19 cellular contexts compared by ENCODE assay signal in genomic region chr14:37429618-37430017, GRCh38.
DNase-seq lines count a peak whose midpoint lies in the region; ATAC-seq, FAIRE-seq and TF ChIP-seq lines count a peak whose summit lies in the region.
"Had no signal": no experiment of that assay in that cellular context is flagged by ENCODE, and none has a peak within 500 bp of the region (broad histone marks: within the 10 kb centered on the region; RNA-seq: fewer than 3 reads in every experiment).

No MANE protein-coding gene starts in this region.

- intact Hi-C loops in endothelial cell of umbilical vein (cut with micrococcal nuclease) (no loop called here), mucosa of descending colon (cut with DNase I, micrococcal nuclease) (no loop called here)

- POLR2A ChIA-PET in endothelial cell of umbilical vein (lab: Charles Lee), result no interaction called here

- no peaks in the 10 kb centered on the region for H3K4me1 ChIP-seq in endothelial cell of umbilical vein (ENCODE audit: control insufficient read depth, extremely low read depth, insufficient read depth, low read length)
- peaks cover 3% of the 10 kb centered on the region for H3K4me1 ChIP-seq in mucosa of descending colon (ENCODE audit: low read depth)

- H3K27me3 Mint-ChIP-seq in effector memory CD8-positive, alpha-beta T cell, result no peaks in the 10 kb centered on the region
- H3K27me3 Mint-ChIP-seq: CD4-positive, alpha-beta T cell; IgD-negative memory B cell had no signal

- H2AFZ ChIP-seq in endothelial cell of umbilical vein (ENCODE audit: low read depth, low read length), result no peak overlapping the region

- no peak overlapping the region for H3K4me3 Mint-ChIP-seq in effector memory CD8-positive, alpha-beta T cell
- H3K4me3 Mint-ChIP-seq: CD4-positive, alpha-beta T cell; IgD-negative memory B cell had no signal

- CTCF ChIA-PET in endothelial cell of umbilical vein (lab: Charles Lee), result no interaction called here

- TF ChIP-seq CTCF in endothelial cell of umbilical vein (IDR thresholded peaks at IDR 0.05; ENCODE audit: extremely low read depth in 1 of 2, insufficient read depth in 1 of 2, low read depth in 1 of 2, low read length in 2 of 2), result no peak
- no peak for TF ChIP-seq CTCF in mucosa of descending colon (IDR thresholded peaks at IDR 0.05)

- no peak overlapping the region for H3K27ac ChIP-seq in endothelial cell of umbilical vein (ENCODE audit: insufficient read depth, low read depth, low read length)
- H3K27ac ChIP-seq: C4-2B had no signal

- no peaks in the 10 kb centered on the region for H3K36me3 ChIP-seq in endothelial cell of umbilical vein (ENCODE audit: control insufficient read depth in 2 of 2, extremely low read depth in 1 of 2, insufficient read depth in 2 of 2, low read length in 2 of 2)
- H3K36me3 ChIP-seq in mucosa of descending colon (ENCODE audit: low read depth), result no peaks in the 10 kb centered on the region

- H3K27me3 ChIP-seq in endothelial cell of umbilical vein (ENCODE audit: control insufficient read depth in 2 of 2, insufficient read depth in 2 of 2, low read length in 2 of 2), result no peaks in the 10 kb centered on the region

- H3K9me3 ChIP-seq in endothelial cell of umbilical vein (replicated peaks; ENCODE audit: control insufficient read depth, insufficient read depth, low read length), result no peaks in the 10 kb centered on the region
- no peaks in the 10 kb centered on the region for H3K9me3 ChIP-seq in mucosa of descending colon
- H3K9me3 ChIP-seq: Caco-2 had no signal

- no peaks in the 10 kb centered on the region for H4K20me1 ChIP-seq in endothelial cell of umbilical vein (replicated peaks; ENCODE audit: control insufficient read depth, extremely low read depth, insufficient read depth, low read length)

- no peak overlapping the region for H3K9ac ChIP-seq in endothelial cell of umbilical vein (replicated peaks; ENCODE audit: extremely low read depth, insufficient read depth, low read length)

- H3K27ac Mint-ChIP-seq in effector memory CD8-positive, alpha-beta T cell, result no peak overlapping the region
- H3K27ac Mint-ChIP-seq: CD4-positive, alpha-beta T cell; IgD-negative memory B cell had no signal

- dilution Hi-C loops in endothelial cell of umbilical vein (cut with MboI; ENCODE audit: extremely low pct_ligation_motif_present, low sequenced_read_pairs), result no loop called here

- H3K79me2 ChIP-seq in endothelial cell of umbilical vein (ENCODE audit: control insufficient read depth, insufficient read depth, low read length), result no peaks in the 10 kb centered on the region

- H3K9me3 Mint-ChIP-seq in effector memory CD8-positive, alpha-beta T cell, result peaks cover 9 to 10% of the 10 kb centered on the region in 2 donors
- H3K9me3 Mint-ChIP-seq: CD4-positive, alpha-beta T cell had no signal

- no peak overlapping the region for H3K4me3 ChIP-seq in endothelial cell of umbilical vein (replicated peaks in 1 of 3; ENCODE audit: insufficient read depth in 1 of 3, low read depth in 1 of 3, low read length in 3 of 3)
- no peak overlapping the region for H3K4me3 ChIP-seq in mucosa of descending colon

- no peaks in the 10 kb centered on the region for H3K36me3 Mint-ChIP-seq in effector memory CD8-positive, alpha-beta T cell (ENCODE audit: insufficient read depth)
- H3K36me3 Mint-ChIP-seq: IgD-negative memory B cell had no signal

- ATAC-seq in mucosa of descending colon, result peak; percentile 47
- no peak for ATAC-seq in HG03025 (IDR thresholded peaks at IDR 0.05; ENCODE audit: low FRiP score, unreplicated experiment)
- ATAC-seq in effector memory CD8-positive, alpha-beta T cell (replicated peaks), result no peak
- no peak for ATAC-seq in GM18519 (IDR thresholded peaks at IDR 0.05; ENCODE audit: low FRiP score, unreplicated experiment)

- FAIRE-seq in G401.6 (lab: Jason Lieb, UNC) (peak; percentile 8), endothelial cell of umbilical vein (lab: Jason Lieb, UNC) (peak; percentile 63)
- FAIRE-seq: D721Med, GM12892, GM18507, HTR-8/SVneo had no signal

- no peaks in the 10 kb centered on the region for H3K4me1 Mint-ChIP-seq in effector memory CD8-positive, alpha-beta T cell (ENCODE audit: low read depth in 2 of 2)

- no peaks in the 10 kb centered on the region for H3K9me1 ChIP-seq in endothelial cell of umbilical vein (replicated peaks; ENCODE audit: control insufficient read depth, extremely low read depth, insufficient read depth, low read length)

- DNase-seq in OCI-M1 (lab: John Stamatoyannopoulos, UW), result peak; percentile 30
- no peak for DNase-seq in endothelial cell of umbilical vein (ENCODE audit: low read depth, low spot score)
- no peak for DNase-seq in mucosa of descending colon
- no peak for DNase-seq in effector memory CD8-positive, alpha-beta T cell
- DNase-seq: AML-193; Caco-2; CD4-positive, alpha-beta T cell; GDM1; HCEC 1CT; KBM-7 had no signal

- no peak overlapping the region for H3K4me2 ChIP-seq in endothelial cell of umbilical vein (ENCODE audit: insufficient read depth, low read length)

- TF ChIP-seq POLR2A in endothelial cell of umbilical vein (IDR thresholded peaks at IDR 0.05; ENCODE audit: low read depth, low read length), result no peak

- no TSS peak for BruUV-seq in endothelial cell of umbilical vein (replicated peaks; lab: Mats Ljungman, UMichigan)

TF ChIP-seq in endothelial cell of umbilical vein, 7 proteins besides CTCF, POLR2A, EP300 and RAD21:
- TF ChIP-seq FOS (IDR thresholded peaks at IDR 0.05; ENCODE audit: borderline replicate concordance, insufficient read depth, low read length), result no peak
- no peak for TF ChIP-seq POLR2AphosphoS5 (IDR thresholded peaks at IDR 0.05; ENCODE audit: insufficient read depth, low read depth, low read length)
- no peak for TF ChIP-seq EZH2 (IDR thresholded peaks at IDR 0.05; ENCODE audit: borderline replicate concordance, low read depth, low read length, severe bottlenecking)
- no peak for TF ChIP-seq MYC (IDR thresholded peaks at IDR 0.05; ENCODE audit: low read depth, low read length)
- no peak for TF ChIP-seq JUN (IDR thresholded peaks at IDR 0.05; ENCODE audit: borderline replicate concordance, insufficient read depth, insufficient read length, low read depth)
- TF ChIP-seq, protein P1, sequence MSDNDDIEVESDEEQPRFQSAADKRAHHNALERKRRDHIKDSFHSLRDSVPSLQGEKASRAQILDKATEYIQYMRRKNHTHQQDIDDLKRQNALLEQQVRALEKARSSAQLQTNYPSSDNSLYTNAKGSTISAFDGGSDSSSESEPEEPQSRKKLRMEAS (IDR thresholded peaks at IDR 0.05; ENCODE audit: insufficient read depth, insufficient read length), result no peak
- no peak for TF ChIP-seq GATA2 (IDR thresholded peaks at IDR 0.05; ENCODE audit: insufficient read depth, insufficient read length, low read depth, low read length)
